ENCODE assay signal across 26 cellular contexts in genomic region chr4:121742794-121743193, GRCh38. TPM values are rescaled to one million over a fixed set of nuclear protein-coding genes. Genes with fewer than 3 reads are reported as not detected.
"Had no signal": no experiment of that assay in that cellular context is flagged by ENCODE, and none has a peak within 500 bp of the region (broad histone marks: within the 10 kb centered on the region; RNA-seq: fewer than 3 reads in every experiment).

No MANE protein-coding gene starts in this region.

- H3K36me3 ChIP-seq: gastrocnemius medialis, lower lobe of right lung, prostate gland, right atrium auricular region, tibial artery, upper lobe of left lung, uterus had no signal

- FAIRE-seq: islet of Langerhans had no signal

- DNase-seq: cortex of kidney; effector CD4-positive, alpha-beta T cell; foreskin fibroblast; gastrocnemius medialis; head of caudate nucleus; kidney glomerular epithelial cell; left ventricle myocardium superior; lower lobe of right lung; naive thymus-derived CD8-positive, alpha-beta T cell; nephron progenitor cell; nucleus accumbens; stimulated activated CD4-positive, alpha-beta T cell treated with anti-CD3 and anti-CD28 coated beads, Interleukin-2, amount 100 ng/mL, for 24 hours; stimulated activated CD4-positive, alpha-beta T cell treated with anti-CD3 and anti-CD28 coated beads, Interleukin-4, amount 100 ng/mL, for 24 hours; stimulated activated naive CD8-positive, alpha-beta T cell treated with anti-CD3 and anti-CD28 coated beads, Interleukin-15, Interleukin-2, amounts not matched to agents 100 U/mL and 50 U/mL, for 24 hours; substantia nigra; testis; tibial artery; upper lobe of left lung; uterus had no signal

- H3K27me3 ChIP-seq: gastrocnemius medialis, right atrium auricular region, testis, tibial artery, upper lobe of left lung, uterus had no signal

- H3K27ac ChIP-seq: gastrocnemius medialis, lower lobe of right lung, prostate gland, right atrium auricular region, testis, tibial artery, upper lobe of left lung, uterus had no signal

- ATAC-seq: gastrocnemius medialis; left ventricle myocardium superior; lower lobe of right lung; naive thymus-derived CD8-positive, alpha-beta T cell; sciatic nerve; stimulated activated effector memory CD8-positive, alpha-beta T cell treated with anti-CD3 and anti-CD28 coated beads, Interleukin-12 subunit alpha, Interleukin-12 subunit beta, amount 100 ng/mL, for 72 hours; stimulated activated naive CD8-positive, alpha-beta T cell treated with anti-CD3 and anti-CD28 coated beads, Interleukin-15, Interleukin-2, amounts not matched to agents 100 U/mL and 50 U/mL, for 24 hours had no signal

- H3K4me1 ChIP-seq: gastrocnemius medialis, lower lobe of right lung, prostate gland, testis, tibial artery, upper lobe of left lung, uterus had no signal

- H3K4me3 ChIP-seq: gastrocnemius medialis, lower lobe of right lung, prostate gland, right atrium auricular region, testis, tibial artery, upper lobe of left lung, uterus had no signal

- H3K9me3 ChIP-seq: gastrocnemius medialis, lower lobe of right lung, prostate gland, right atrium auricular region, testis, tibial artery, upper lobe of left lung, uterus had no signal

RNA-seq across cellular contexts. Expression of gene SMIM43, which starts 22.2 kb away (rescaled TPM):
- total RNA-seq: gastrocnemius medialis; left ventricle myocardium superior; mesenteric fat pad; naive thymus-derived CD8-positive, alpha-beta T cell; osteocyte; prostate gland; right atrium auricular region; upper lobe of left lung had no signal
- polyA plus RNA-seq: naive thymus-derived CD8-positive, alpha-beta T cell had no signal
